Comparison of ENCODE assay signal across 3 cellular contexts in genomic region chr18:62809900-62810299, GRCh38.
TF ChIP-seq lines count a peak whose summit lies in the region.

No MANE protein-coding gene starts in this region.

TF ChIP-seq in IMR-90, 13 proteins besides CTCF, POLR2A, EP300 and RAD21:
- TF ChIP-seq SMC3 (IDR thresholded peaks at IDR 0.05; ENCODE audit: low read depth, low read length) (no peak), ELK1 (IDR thresholded peaks at IDR 0.05; ENCODE audit: borderline replicate concordance, low read depth, low read length) (no peak), USF2 (IDR thresholded peaks at IDR 0.05; ENCODE audit: low read depth, low read length) (no peak)

TF ChIP-seq in endothelial cell of umbilical vein, 7 proteins besides CTCF, POLR2A, EP300 and RAD21:
- TF ChIP-seq JUN (IDR thresholded peaks at IDR 0.05; ENCODE audit: borderline replicate concordance, insufficient read depth, insufficient read length, low read depth): no peak
- no peak for TF ChIP-seq EZH2 (IDR thresholded peaks at IDR 0.05; ENCODE audit: borderline replicate concordance, low read depth, low read length, severe bottlenecking)
- TF ChIP-seq GATA2 (IDR thresholded peaks at IDR 0.05; ENCODE audit: insufficient read depth, insufficient read length, low read depth, low read length): no peak

TF ChIP-seq in HepG2, 621 proteins besides CTCF, POLR2A, EP300 and RAD21:
- TF ChIP-seq ZHX2 (IDR thresholded peaks at IDR 0.05; ENCODE audit: low read depth) (no peak), ZHX2 (CRISPR knock-in tag; IDR thresholded peaks at IDR 0.05; ENCODE audit: borderline replicate concordance) (no peak), FOXA1 (IDR thresholded peaks at IDR 0.05) (no peak), FOXA1 (CRISPR knock-in tag; IDR thresholded peaks at IDR 0.05) (0 out of 2 replicates have a peak, but pooled peaks have one; percentile 18), FOXA3 (CRISPR knock-in tag; IDR thresholded peaks at IDR 0.05) (0 out of 2 replicates have a peak, but pooled peaks have one; percentile 17), ZNF713 (CRISPR knock-in tag; IDR thresholded peaks at IDR 0.05) (no peak), HNF4A (CRISPR knock-in tag; IDR thresholded peaks at IDR 0.05) (peak; percentile 24; the same call in 1 of the 2 replicates), ONECUT2 (CRISPR knock-in tag; IDR thresholded peaks at IDR 0.05) (no peak), ZNF558 (CRISPR knock-in tag; IDR thresholded peaks at IDR 0.05; ENCODE audit: borderline replicate concordance) (no peak)
